Comparison of ENCODE assay signal across 1 cellular context in the genomic region with DNA sequence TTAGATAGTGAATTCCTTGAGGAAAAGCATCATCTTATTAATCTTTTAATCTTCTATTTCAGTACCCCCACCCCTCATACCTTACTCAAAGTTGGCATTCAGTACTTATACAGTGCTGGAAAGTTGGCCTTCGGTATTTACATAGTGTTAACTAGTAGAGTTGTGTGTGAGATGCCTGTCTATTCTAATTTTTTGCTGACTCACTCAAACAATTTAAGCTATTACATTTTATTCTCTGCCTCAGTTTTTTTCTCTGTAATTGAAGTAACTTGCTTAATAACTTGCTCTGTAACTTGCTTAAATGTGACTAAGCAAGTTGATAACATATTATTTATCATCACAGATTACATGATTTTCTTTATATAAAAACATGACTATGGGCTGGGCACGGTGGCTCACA.
TF ChIP-seq lines count a peak whose summit lies in the region.

No MANE protein-coding gene starts in this region.

TF ChIP-seq in K562, 482 proteins besides CTCF, POLR2A, EP300 and RAD21 (continued from another document):
- TF ChIP-seq NR0B1 (IDR thresholded peaks at IDR 0.05; ENCODE audit: partially characterized antibody): no peak
- TF ChIP-seq NFE2 (IDR thresholded peaks at IDR 0.05; ENCODE audit: low read depth): 0 out of 2 replicates have a peak, but pooled peaks have one; percentile 50
- no peak for TF ChIP-seq ZNF77 (CRISPR knock-in tag; IDR thresholded peaks at IDR 0.05)
- TF ChIP-seq SP1 (CRISPR knock-in tag; IDR thresholded peaks at IDR 0.05): no peak
